ENCODE assay signal across 24 cellular contexts in the genomic region with DNA sequence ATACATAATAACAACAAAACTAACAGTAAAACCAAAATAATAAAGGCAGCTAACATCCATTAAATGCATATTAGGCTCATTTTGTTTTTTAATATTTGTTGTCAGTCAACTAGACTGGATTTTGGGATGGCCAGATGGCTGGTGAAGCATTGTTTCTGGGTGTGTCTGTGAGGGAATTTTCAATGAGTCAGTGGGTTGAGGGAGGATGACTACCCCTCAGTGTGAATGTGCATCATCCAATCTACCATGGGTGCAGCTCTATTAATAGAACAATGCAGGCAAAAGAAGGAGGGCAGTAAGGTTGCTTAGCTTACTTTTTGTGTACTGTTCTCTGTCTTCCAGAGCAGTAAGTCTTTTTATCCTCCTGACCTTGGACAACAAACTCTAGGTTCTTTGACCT.
DNase-seq lines count a peak whose midpoint lies in the region; ATAC-seq, FAIRE-seq and TF ChIP-seq lines count a peak whose summit lies in the region.
"Had no signal": no experiment of that assay in that cellular context is flagged by ENCODE, and none has a peak within 500 bp of the region (broad histone marks: within the 10 kb centered on the region; RNA-seq: fewer than 3 reads in every experiment).

No MANE protein-coding gene starts in this region.

- H3K4me3 Mint-ChIP-seq in naive thymus-derived CD4-positive, alpha-beta T cell = no peak overlapping the region
- H3K4me3 Mint-ChIP-seq: activated CD4-positive, alpha-beta T cell treated with anti-CD3 and anti-CD28 coated beads, Interleukin-2, amount 10 ng/mL, durations not matched to agents 7 days and 5 days; brain; nephron progenitor cell; T-helper 1 cell treated with Interleukin-12 subunit alpha and Interleukin-12 subunit beta and Interleukin-4 antibody, amounts not matched to agents 30 μg/mL and 1 μg/mL, for 36 hours had no signal

- H3K36me3 ChIP-seq in mesodermal cell (ENCODE audit: control insufficient read depth, insufficient read depth, low read length) = no peaks in the 10 kb centered on the region
- no peaks in the 10 kb centered on the region for H3K36me3 ChIP-seq in naive thymus-derived CD4-positive, alpha-beta T cell (ENCODE audit: control insufficient read depth in 2 of 3, insufficient read depth in 3 of 3, low read length in 3 of 3)
- H3K36me3 ChIP-seq: sigmoid colon, SJCRH30, uterus had no signal

- H3K27me3 ChIP-seq in naive thymus-derived CD4-positive, alpha-beta T cell (ENCODE audit: control insufficient read depth in 2 of 2, insufficient read depth in 2 of 2, low read length in 2 of 2) = no peaks in the 10 kb centered on the region
- H3K27me3 ChIP-seq: sigmoid colon, uterus had no signal

- intact Hi-C loops in naive thymus-derived CD4-positive, alpha-beta T cell (cut with micrococcal nuclease) = no loop called here

- ATAC-seq in GM18498 (IDR thresholded peaks at IDR 0.05; ENCODE audit: unreplicated experiment) (no peak), HG03460 (IDR thresholded peaks at IDR 0.05; ENCODE audit: unreplicated experiment) (no peak)
- no peak for ATAC-seq in naive thymus-derived CD4-positive, alpha-beta T cell
- ATAC-seq: left colon had no signal

- peak overlapping the region; percentile 57 for H3K27ac ChIP-seq in mesodermal cell (ENCODE audit: low read depth, low read length, severe bottlenecking)
- H3K27ac ChIP-seq in naive thymus-derived CD4-positive, alpha-beta T cell (ENCODE audit: low read depth, low read length) = no peak overlapping the region
- H3K27ac ChIP-seq: sigmoid colon, SJCRH30, uterus had no signal

- no peaks in the 10 kb centered on the region for H3K36me3 Mint-ChIP-seq in naive thymus-derived CD4-positive, alpha-beta T cell
- H3K36me3 Mint-ChIP-seq: brain had no signal

- no peak overlapping the region for H3K27ac Mint-ChIP-seq in naive thymus-derived CD4-positive, alpha-beta T cell
- H3K27ac Mint-ChIP-seq: activated CD4-positive, alpha-beta T cell treated with anti-CD3 and anti-CD28 coated beads, Interleukin-2, amount 10 ng/mL, durations not matched to agents 7 days and 5 days; nephron progenitor cell; T-helper 1 cell treated with Interleukin-12 subunit alpha and Interleukin-12 subunit beta and Interleukin-4 antibody, amounts not matched to agents 30 μg/mL and 1 μg/mL, for 36 hours had no signal

- no peak for TF ChIP-seq POLR2A in H54 (IDR thresholded peaks at IDR 0.05; ENCODE audit: low read depth, low read length)

- CTCF ChIA-PET in naive thymus-derived CD4-positive, alpha-beta T cell (lab: Charles Lee) = no interaction called here

- peak; percentile 20 for DNase-seq in H54 (ENCODE audit: insufficient read length, low spot score)
- peak; percentile 17 for DNase-seq in SW480 (ENCODE audit: low spot score)
- peak; percentile 27 for DNase-seq in epithelial cell of proximal tubule (ENCODE audit: low read depth)
- DNase-seq in germinal center (ENCODE audit: low spot score) = no peak
- no peak for DNase-seq in naive thymus-derived CD4-positive, alpha-beta T cell
- DNase-seq: activated CD4-positive, alpha-beta T cell treated with anti-CD3 and anti-CD28 coated beads, Interleukin-2, amount 10 ng/mL, durations not matched to agents 7 days and 5 days; activated effector memory CD4-positive, alpha-beta T cell treated with Interleukin-2 at 50 U/mL for 16 hours; COR-L47; DMS79 treated with DMSO at 0.1 percent for 48 hours; Kasumi-1; left colon; NCI-H1105; NCI-H2081; nephron progenitor cell; OCI-M1; sigmoid colon; SJCRH30; uterus had no signal

- no peaks in the 10 kb centered on the region for H3K4me1 Mint-ChIP-seq in naive thymus-derived CD4-positive, alpha-beta T cell
- H3K4me1 Mint-ChIP-seq: activated CD4-positive, alpha-beta T cell treated with anti-CD3 and anti-CD28 coated beads, Interleukin-2, amount 10 ng/mL, durations not matched to agents 7 days and 5 days; nephron progenitor cell had no signal

- no peak overlapping the region for H3K4me3 ChIP-seq in epithelial cell of proximal tubule (ENCODE audit: low read depth, low read length)
- no peak overlapping the region for H3K4me3 ChIP-seq in mesodermal cell (ENCODE audit: extremely low read depth, insufficient read depth, low read length, poor library complexity, severe bottlenecking)
- H3K4me3 ChIP-seq in naive thymus-derived CD4-positive, alpha-beta T cell (ENCODE audit: low read length) = no peak overlapping the region
- H3K4me3 ChIP-seq: sigmoid colon, SJCRH30, uterus had no signal

- peak; percentile 66 for FAIRE-seq in H54 (lab: Jason Lieb, UNC)
- FAIRE-seq: GM12892 had no signal

- peaks cover 11% of the 10 kb centered on the region for H3K4me1 ChIP-seq in mesodermal cell (ENCODE audit: control insufficient read depth, insufficient read depth, low read length, poor library complexity, severe bottlenecking)
- H3K4me1 ChIP-seq in naive thymus-derived CD4-positive, alpha-beta T cell (ENCODE audit: control insufficient read depth in 2 of 2, insufficient read depth in 2 of 2, low read length in 2 of 2) = no peaks in the 10 kb centered on the region
- H3K4me1 ChIP-seq: sigmoid colon, SJCRH30, uterus had no signal

- H3K27me3 Mint-ChIP-seq in naive thymus-derived CD4-positive, alpha-beta T cell = peaks cover 0 to 6% (median 0%) of the 10 kb centered on the region in 5 donors
- H3K27me3 Mint-ChIP-seq: activated CD4-positive, alpha-beta T cell treated with anti-CD3 and anti-CD28 coated beads, Interleukin-2, amount 10 ng/mL, durations not matched to agents 7 days and 5 days; brain had no signal

- H3K9me3 ChIP-seq in mesodermal cell (ENCODE audit: control insufficient read depth, low read length) = no peaks in the 10 kb centered on the region
- no peaks in the 10 kb centered on the region for H3K9me3 ChIP-seq in naive thymus-derived CD4-positive, alpha-beta T cell (ENCODE audit: control insufficient read depth in 2 of 3, low read length in 3 of 3)
- H3K9me3 ChIP-seq: sigmoid colon, SJCRH30, uterus had no signal

- peaks cover 0 to 16% (median 0%) of the 10 kb centered on the region in 11 donors for H3K9me3 Mint-ChIP-seq in naive thymus-derived CD4-positive, alpha-beta T cell
- H3K9me3 Mint-ChIP-seq: activated CD4-positive, alpha-beta T cell treated with anti-CD3 and anti-CD28 coated beads, Interleukin-2, amount 10 ng/mL, durations not matched to agents 7 days and 5 days; nephron progenitor cell had no signal

- no peak for TF ChIP-seq CTCF in epithelial cell of proximal tubule (conservative IDR thresholded peaks at IDR 0.05; ENCODE audit: low read depth, low read length)

- POLR2A ChIA-PET in naive thymus-derived CD4-positive, alpha-beta T cell (lab: Charles Lee) = no interaction called here

Comparison
In these comparisons a context has a peak if more than half of its experiments do, and no peak if none do; other contexts are left out.
1. DNase-seq: peak in H54 (single experiment), SW480 (single experiment) and epithelial cell of proximal tubule (single experiment); none in germinal center (single experiment) and naive thymus-derived CD4-positive, alpha-beta T cell (0 of 9).